Comparison of ENCODE assay signal across 1 cellular context in the genomic region with DNA sequence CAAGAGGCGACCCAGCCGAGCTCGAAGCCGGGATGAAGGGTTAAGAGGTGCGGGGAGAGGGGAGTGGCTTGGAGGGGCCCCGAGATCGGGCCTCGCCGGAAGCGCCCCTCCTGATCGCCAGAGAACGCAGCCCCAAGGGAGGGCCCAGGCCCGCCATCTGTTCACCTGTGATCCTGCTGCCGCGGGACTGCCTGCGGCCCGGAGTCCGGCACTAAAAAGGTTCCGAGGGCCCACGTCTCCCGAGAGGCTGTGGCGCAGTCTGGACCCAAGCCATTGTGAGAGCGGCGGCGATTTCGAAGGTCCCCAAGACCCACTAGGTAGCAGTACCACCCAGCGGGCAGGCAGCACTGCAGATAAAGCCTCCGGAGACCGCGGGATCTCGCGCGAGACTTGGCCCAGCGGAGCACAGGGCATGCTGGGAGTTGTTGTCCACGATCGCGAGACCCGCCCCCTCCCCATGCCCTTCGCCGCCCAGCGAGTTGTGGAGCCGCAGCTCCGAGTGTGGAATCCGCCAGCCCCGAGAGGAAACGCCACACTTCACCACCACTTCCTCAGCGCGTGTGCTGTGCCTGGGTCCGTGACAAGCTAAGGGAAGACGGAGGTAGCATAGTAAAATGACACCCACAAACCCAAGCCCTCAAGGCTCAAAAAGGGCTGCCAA.
TF ChIP-seq lines count a peak whose summit lies in the region.

A gene with protein sequence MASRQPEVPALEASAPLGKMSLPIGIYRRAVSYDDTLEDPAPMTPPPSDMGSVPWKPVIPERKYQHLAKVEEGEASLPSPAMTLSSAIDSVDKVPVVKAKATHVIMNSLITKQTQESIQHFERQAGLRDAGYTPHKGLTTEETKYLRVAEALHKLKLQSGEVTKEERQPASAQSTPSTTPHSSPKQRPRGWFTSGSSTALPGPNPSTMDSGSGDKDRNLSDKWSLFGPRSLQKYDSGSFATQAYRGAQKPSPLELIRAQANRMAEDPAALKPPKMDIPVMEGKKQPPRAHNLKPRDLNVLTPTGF (minus strand): TSS at position 328 of the 661 bp plus-strand sequence. CDS start 2,256 bp downstream, outside the sequence.

TF ChIP-seq in GM12878, 131 proteins besides CTCF, POLR2A, EP300 and RAD21 (continued from another document):
- TF ChIP-seq ZNF687 (IDR thresholded peaks at IDR 0.05) (peak; percentile 11; the same call in 1 of the 2 replicates), RELB (IDR thresholded peaks at IDR 0.05; ENCODE audit: low read depth) (peak; percentile 29; the same call in 1 of the 2 replicates), SMARCA5 (IDR thresholded peaks at IDR 0.05) (peak; percentile 90), MLLT1 (IDR thresholded peaks at IDR 0.05) (peak; percentile 98), ZNF622 (IDR thresholded peaks at IDR 0.05) (no peak)
